ENCODE assay signal across 19 cellular contexts in genomic region chr7:82690944-82691343, GRCh38.
"Had no signal": no experiment of that assay in that cellular context is flagged by ENCODE, and none has a peak within 500 bp of the region (broad histone marks: within the 10 kb centered on the region; RNA-seq: fewer than 3 reads in every experiment).

No MANE protein-coding gene starts in this region.

- ATAC-seq: foreskin keratinocyte, gastroesophageal sphincter, heart left ventricle, left cardiac atrium, left lung, left ventricle myocardium superior, lower lobe of right lung, mucosa of descending colon had no signal

- H3K4me3 ChIP-seq: coronary artery, dorsolateral prefrontal cortex, esophagus muscularis mucosa, gastroesophageal sphincter, heart left ventricle, hepatocyte, left lung, lower lobe of right lung, mucosa of descending colon had no signal

- H3K4me1 Mint-ChIP-seq: mesothelial cell of epicardium, naive B cell had no signal

- H3K27ac ChIP-seq: coronary artery, dorsolateral prefrontal cortex, esophagus muscularis mucosa, foreskin keratinocyte, gastroesophageal sphincter, heart left ventricle, hepatocyte, left lung, lower lobe of right lung had no signal

- H3K9me3 ChIP-seq: esophagus muscularis mucosa, gastroesophageal sphincter, heart left ventricle, left lung, lower lobe of right lung, mucosa of descending colon had no signal

- H3K27me3 ChIP-seq: dorsolateral prefrontal cortex, esophagus muscularis mucosa, gastroesophageal sphincter, heart left ventricle, hepatocyte, left lung had no signal

- DNase-seq: dermis blood vessel endothelial cell; effector CD4-positive, alpha-beta T cell; effector memory CD4-positive, alpha-beta T cell; foreskin keratinocyte; hypothalamus; left cardiac atrium; left ventricle myocardium superior; lower lobe of right lung; mesenchymal stem cell; mucosa of descending colon; naive B cell had no signal

- H3K36me3 ChIP-seq: esophagus muscularis mucosa, gastroesophageal sphincter, heart left ventricle, left lung, lower lobe of right lung had no signal

- H3K36me3 Mint-ChIP-seq: mesothelial cell of epicardium, naive B cell had no signal

- H3K27ac Mint-ChIP-seq: mesothelial cell of epicardium, naive B cell had no signal

- H3K4me1 ChIP-seq: esophagus muscularis mucosa, foreskin keratinocyte, gastroesophageal sphincter, heart left ventricle, left lung, lower lobe of right lung had no signal

- H3K9me3 Mint-ChIP-seq: mesothelial cell of epicardium had no signal

- H3K27me3 Mint-ChIP-seq: naive B cell had no signal

- H3K4me3 Mint-ChIP-seq: mesothelial cell of epicardium, naive B cell had no signal
